Comparison of ENCODE assay signal across 12 cellular contexts in genomic region chr15:69008056-69008455, GRCh38. TPM values are rescaled to one million over a fixed set of nuclear protein-coding genes. Genes with fewer than 3 reads are reported as not detected.
"Had no signal": no experiment of that assay in that cellular context is flagged by ENCODE, and none has a peak within 500 bp of the region (broad histone marks: within the 10 kb centered on the region; RNA-seq: fewer than 3 reads in every experiment).

No MANE protein-coding gene starts in this region.

- H3K9ac ChIP-seq: GM23248, KMS-11 had no signal

- H2AFZ ChIP-seq: GM23248 had no signal

- H3K36me3 ChIP-seq: HAP-1 had no signal

- H3K27ac ChIP-seq: GM23248, KMS-11 had no signal

- DNase-seq: GM23248, GOT3, H7, HFFc6, IMR-90, Karpas-422, KBM-7 had no signal

- H3K4me2 ChIP-seq: KMS-11 had no signal

- H3K4me3 ChIP-seq: GM23248, HAP-1 had no signal

- FAIRE-seq: HTR-8/SVneo had no signal

- H3K4me1 ChIP-seq: HAP-1 had no signal

RNA-seq across cellular contexts. Expression of gene NOX5, which starts 6.4 kb away (rescaled TPM):
- total RNA-seq: H4, H7, HT-29, IMR-90 had no signal
- polyA plus RNA-seq: GM23248 had no signal
